In the genomic region with DNA sequence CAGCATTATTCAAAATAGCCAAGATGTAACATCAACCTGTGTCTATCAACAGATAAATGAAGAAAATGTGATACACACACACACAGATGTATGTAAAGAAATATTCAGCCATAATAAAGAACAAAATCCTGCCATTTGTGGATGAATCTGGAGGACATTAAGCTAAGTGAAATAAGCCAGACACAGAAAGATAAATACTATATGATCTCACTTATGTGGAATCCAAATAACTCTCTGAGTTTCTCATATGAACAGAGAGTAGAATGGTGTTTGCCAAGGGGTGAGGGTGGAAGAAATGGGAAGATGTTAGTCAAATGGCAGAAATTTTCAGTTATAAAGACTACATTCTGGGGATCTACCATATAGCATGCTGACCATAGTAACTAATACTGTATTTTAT, we compare ENCODE assay signal across 20 cellular contexts.
"Had no signal": no experiment of that assay in that cellular context is flagged by ENCODE, and none has a peak within 500 bp of the region (broad histone marks: within the 10 kb centered on the region; RNA-seq: fewer than 3 reads in every experiment).

No MANE protein-coding gene starts in this region.

- H3K4me1 Mint-ChIP-seq: activated CD4-positive, alpha-beta T cell treated with anti-CD3 and anti-CD28 coated beads, Interleukin-2, amount 10 ng/mL, durations not matched to agents 24 days and 14 days; activated naive CD8-positive, alpha-beta T cell treated with anti-CD3 and anti-CD28 coated beads, Interleukin-2, amount 10 ng/mL, durations not matched to agents 7 days and 5 days; neural crest cell; stimulated activated naive CD8-positive, alpha-beta T cell treated with anti-CD3 and anti-CD28 coated beads, Interleukin-15, amount 100 ng/mL, for 72 hours had no signal

- H3K9me3 Mint-ChIP-seq: neural crest cell had no signal

- H3K27me3 Mint-ChIP-seq: activated CD4-positive, alpha-beta T cell treated with anti-CD3 and anti-CD28 coated beads, Interleukin-2, amount 10 ng/mL, durations not matched to agents 24 days and 14 days; activated CD8-positive, alpha-beta T cell treated with anti-CD3 and anti-CD28 coated beads for 36 hours; activated naive CD8-positive, alpha-beta T cell treated with anti-CD3 and anti-CD28 coated beads, Interleukin-2, amount 10 ng/mL, durations not matched to agents 7 days and 5 days; activated T-cell treated with anti-CD3 and anti-CD28 coated beads, Interleukin-2, amount 50 U/mL, for 24 hours; stimulated activated naive CD8-positive, alpha-beta T cell treated with anti-CD3 and anti-CD28 coated beads, Interleukin-15, amount 100 ng/mL, for 72 hours had no signal

- H3K36me3 Mint-ChIP-seq: activated naive CD8-positive, alpha-beta T cell treated with anti-CD3 and anti-CD28 coated beads, Interleukin-2, amount 10 ng/mL, durations not matched to agents 7 days and 5 days had no signal

- H3K27ac Mint-ChIP-seq: activated CD4-positive, alpha-beta T cell treated with anti-CD3 and anti-CD28 coated beads, Interleukin-2, amount 10 ng/mL, durations not matched to agents 24 days and 14 days; activated CD8-positive, alpha-beta T cell treated with anti-CD3 and anti-CD28 coated beads for 36 hours; activated naive CD8-positive, alpha-beta T cell treated with anti-CD3 and anti-CD28 coated beads, Interleukin-2, amount 10 ng/mL, durations not matched to agents 7 days and 5 days; activated T-cell treated with anti-CD3 and anti-CD28 coated beads, Interleukin-2, amount 50 U/mL, for 24 hours; activated T-helper 2 cell treated with anti-CD3 and anti-CD28 coated beads, Interferon-gamma antibody, Interleukin-2, Interleukin-4, amounts not matched to agents 10 μg/mL and 5 μg/mL and 100 μg/mL, durations not matched to agents 14 hours and 24 hours and 36 hours; stimulated activated naive CD8-positive, alpha-beta T cell treated with anti-CD3 and anti-CD28 coated beads, Interleukin-15, amount 100 ng/mL, for 72 hours; T-helper 1 cell treated with Interleukin-12 subunit alpha and Interleukin-12 subunit beta and Interleukin-4 antibody, amounts not matched to agents 30 μg/mL and 1 μg/mL, for 36 hours had no signal

- H3K27ac ChIP-seq: gastrocnemius medialis, left lung, prostate gland, suprapubic skin, transverse colon had no signal

- H3K4me3 ChIP-seq: gastrocnemius medialis, left lung, prostate gland, suprapubic skin, transverse colon had no signal

- H3K9me3 ChIP-seq: gastrocnemius medialis, prostate gland, suprapubic skin, transverse colon had no signal

- H3K27me3 ChIP-seq: gastrocnemius medialis, left lung, suprapubic skin, transverse colon had no signal

- H3K36me3 ChIP-seq: gastrocnemius medialis, left lung, prostate gland, suprapubic skin, transverse colon had no signal

- ATAC-seq: activated CD8-positive, alpha-beta T cell treated with anti-CD3 and anti-CD28 coated beads for 36 hours; esophagus mucosa; gastrocnemius medialis; left lung; right cardiac atrium; stimulated activated naive CD8-positive, alpha-beta T cell treated with anti-CD3 and anti-CD28 coated beads, Interleukin-15, amount 100 ng/mL, for 72 hours had no signal

- DNase-seq: activated CD4-positive, alpha-beta T cell treated with anti-CD3 and anti-CD28 coated beads, Interleukin-2, amount 10 ng/mL, durations not matched to agents 24 days and 14 days; activated CD8-positive, alpha-beta T cell treated with anti-CD3 and anti-CD28 coated beads for 36 hours; activated naive CD4-positive, alpha-beta T cell treated with Interleukin-2 at 50 U/mL for 16 hours; activated naive CD8-positive, alpha-beta T cell treated with anti-CD3 and anti-CD28 coated beads, Interleukin-2, amount 10 ng/mL, durations not matched to agents 7 days and 5 days; activated T-cell treated with anti-CD3 and anti-CD28 coated beads, Interleukin-2, amount 50 U/mL, for 24 hours; anterior cingulate cortex; effector CD4-positive, alpha-beta T cell; gastrocnemius medialis; head of caudate nucleus; left lung; right cardiac atrium; stimulated activated CD4-positive, alpha-beta T cell treated with anti-CD3 and anti-CD28 coated beads, Interleukin-2, amount 100 ng/mL, for 48 hours; stimulated activated naive CD8-positive, alpha-beta T cell treated with anti-CD3 and anti-CD28 coated beads, Interleukin-15, amount 100 ng/mL, for 72 hours; transverse colon had no signal

- H3K4me3 Mint-ChIP-seq: activated CD4-positive, alpha-beta T cell treated with anti-CD3 and anti-CD28 coated beads, Interleukin-2, amount 10 ng/mL, durations not matched to agents 24 days and 14 days; activated CD8-positive, alpha-beta T cell treated with anti-CD3 and anti-CD28 coated beads for 36 hours; activated naive CD8-positive, alpha-beta T cell treated with anti-CD3 and anti-CD28 coated beads, Interleukin-2, amount 10 ng/mL, durations not matched to agents 7 days and 5 days; activated T-cell treated with anti-CD3 and anti-CD28 coated beads, Interleukin-2, amount 50 U/mL, for 24 hours; neural crest cell; stimulated activated naive CD8-positive, alpha-beta T cell treated with anti-CD3 and anti-CD28 coated beads, Interleukin-15, amount 100 ng/mL, for 72 hours; T-helper 1 cell treated with Interleukin-12 subunit alpha and Interleukin-12 subunit beta and Interleukin-4 antibody, amounts not matched to agents 30 μg/mL and 1 μg/mL, for 36 hours had no signal

- H3K4me1 ChIP-seq: gastrocnemius medialis, left lung, prostate gland, suprapubic skin, transverse colon had no signal
